23 cellular contexts compared by ENCODE assay signal in genomic region chr22:43978558-43978957, GRCh38. TPM values are rescaled to one million over a fixed set of nuclear protein-coding genes. Genes with fewer than 3 reads are reported as not detected.
"Had no signal": no experiment of that assay in that cellular context is flagged by ENCODE, and none has a peak within 500 bp of the region (broad histone marks: within the 10 kb centered on the region; RNA-seq: fewer than 3 reads in every experiment).

No MANE protein-coding gene starts in this region.

- FAIRE-seq: small intestine had no signal

- H3K27ac ChIP-seq: neutrophil, parathyroid adenoma, psoas muscle, right lobe of liver, stomach, thoracic aorta, thyroid gland, transverse colon, upper lobe of right lung, uterus had no signal

- ATAC-seq: naive thymus-derived CD8-positive, alpha-beta T cell; natural killer cell treated with Interleukin-12 subunit alpha and Interleukin-12 subunit beta and Interleukin-15 and Interleukin-18, amount 100 ng/mL, for 72 hours; psoas muscle; right cardiac atrium; right lobe of liver; stimulated activated effector memory CD8-positive, alpha-beta T cell treated with anti-CD3 and anti-CD28 coated beads, Interleukin-12 subunit alpha, Interleukin-12 subunit beta, amount 100 ng/mL, for 72 hours; stimulated activated naive B cell treated with anti-CD40 and anti-IgM and Interleukin-4, amounts not matched to agents 10 μg/mL and 1 μg/mL and 100 μg/mL, for 72 hours; upper lobe of right lung had no signal

- H3K4me3 ChIP-seq: psoas muscle, right lobe of liver, stomach, thoracic aorta, thyroid gland, transverse colon, upper lobe of right lung, uterus had no signal

- DNase-seq: naive B cell; naive thymus-derived CD8-positive, alpha-beta T cell; nephron progenitor cell; nucleus accumbens; psoas muscle; right cardiac atrium; right lobe of liver; small intestine; stimulated activated CD4-positive, alpha-beta T cell treated with anti-CD3 and anti-CD28 coated beads, Interleukin-12 subunit alpha, Interleukin-12 subunit beta, amount 100 ng/mL, for 4 hours; stimulated activated CD4-positive, alpha-beta T cell treated with anti-CD3 and anti-CD28 coated beads, Interleukin-1b, Interleukin-23, amount 100 ng/mL, for 48 hours; stimulated activated CD4-positive, alpha-beta T cell treated with anti-CD3 and anti-CD28 coated beads, Interleukin-4, amount 100 ng/mL, for 24 hours; stimulated activated naive B cell treated with anti-CD40 and anti-IgM and Interleukin-4, amounts not matched to agents 10 μg/mL and 1 μg/mL and 100 μg/mL, for 72 hours; stimulated activated naive CD4-positive, alpha-beta T cell treated with Interleukin-2 at 50 U/mL for 16 hours; stomach; thyroid gland; transverse colon; upper lobe of right lung; uterus had no signal

- H3K9me3 ChIP-seq: neutrophil, psoas muscle, right lobe of liver, stomach, thoracic aorta, thyroid gland, transverse colon, upper lobe of right lung, uterus had no signal

- H3K36me3 ChIP-seq: uterus had no signal

- H3K27me3 ChIP-seq: neutrophil, right lobe of liver, stomach, thyroid gland, transverse colon, upper lobe of right lung, uterus had no signal

- H3K4me1 ChIP-seq: parathyroid adenoma, psoas muscle, right lobe of liver, stomach, thyroid gland, transverse colon, upper lobe of right lung, uterus had no signal

RNA-seq across cellular contexts. Expression of gene PNPLA3, which starts 55.0 kb away (rescaled TPM):
- total RNA-seq: thoracic aorta had no signal
- polyA plus RNA-seq: naive thymus-derived CD8-positive, alpha-beta T cell had no signal
